Comparison of ENCODE assay signal across 7 cellular contexts in genomic region chr13:80131204-80131603, GRCh38.
DNase-seq lines count a peak whose midpoint lies in the region; ATAC-seq and TF ChIP-seq lines count a peak whose summit lies in the region.

No MANE protein-coding gene starts in this region.

- H3K4me3 Mint-ChIP-seq in type B pancreatic cell, result peak overlapping the region; percentile 44

- TF ChIP-seq CTCF in coronary artery (IDR thresholded peaks at IDR 0.05) (no peak), lower lobe of right lung (IDR thresholded peaks at IDR 0.05) (no peak), type B pancreatic cell (conservative IDR thresholded peaks at IDR 0.05) (no peak)

- no peaks in the 10 kb centered on the region for H3K36me3 ChIP-seq in lower lobe of right lung

- no peaks in the 10 kb centered on the region for H3K27me3 ChIP-seq in lower lobe of right lung (ENCODE audit: low read depth)

- peaks cover 30% of the 10 kb centered on the region for H3K4me1 ChIP-seq in lower lobe of right lung

- H3K9me3 Mint-ChIP-seq in type B pancreatic cell, result no peaks in the 10 kb centered on the region

- intact Hi-C loops in lower lobe of right lung (cut with DNase I), result no loop called here

- DNase-seq in NCI-H460 (ENCODE audit: extremely low read depth, low read depth), result peak; percentile 46
- DNase-seq in coronary artery (ENCODE audit: low spot score), result peak; percentile 76
- DNase-seq in lower lobe of right lung, result peak; percentile 88
- no peak for DNase-seq in type B pancreatic cell (ENCODE audit: extremely low spot score, unreplicated experiment)
- no peak for DNase-seq in NCI-H1092 treated with DMSO at 0.1 percent for 48 hours (lab: John Stamatoyannopoulos, UW)
- no peak for DNase-seq in NAMALWA (ENCODE audit: low spot score)

- H3K27me3 Mint-ChIP-seq in type B pancreatic cell, result no peaks in the 10 kb centered on the region

- ATAC-seq in lower lobe of right lung (peak; percentile 66 to 74), HG03571 (IDR thresholded peaks at IDR 0.05; ENCODE audit: unreplicated experiment) (no peak)

- H3K27ac ChIP-seq in coronary artery (peak overlapping the region; percentile 37 to 77), lower lobe of right lung (peak overlapping the region; percentile 29)

- H3K9me3 ChIP-seq in lower lobe of right lung, result no peaks in the 10 kb centered on the region

- H3K36me3 Mint-ChIP-seq in type B pancreatic cell, result no peaks in the 10 kb centered on the region

- H3K4me1 Mint-ChIP-seq in type B pancreatic cell (ENCODE audit: unreplicated experiment), result peaks cover 42% of the 10 kb centered on the region

- H3K4me3 ChIP-seq in coronary artery (peak overlapping the region; percentile 21), lower lobe of right lung (peak overlapping the region; percentile 37)

- no peak overlapping the region for H3K27ac Mint-ChIP-seq in type B pancreatic cell

Comparison
In these comparisons a context has a peak if more than half of its experiments do, and no peak if none do; other contexts are left out.
1. DNase-seq: peak in NCI-H460 (single experiment), coronary artery (single experiment) and lower lobe of right lung (single experiment); none in type B pancreatic cell (single experiment), NCI-H1092 treated with DMSO at 0.1 percent for 48 hours (single experiment) and NAMALWA (single experiment).